Comparison of ENCODE assay signal across 13 cellular contexts in the genomic region with DNA sequence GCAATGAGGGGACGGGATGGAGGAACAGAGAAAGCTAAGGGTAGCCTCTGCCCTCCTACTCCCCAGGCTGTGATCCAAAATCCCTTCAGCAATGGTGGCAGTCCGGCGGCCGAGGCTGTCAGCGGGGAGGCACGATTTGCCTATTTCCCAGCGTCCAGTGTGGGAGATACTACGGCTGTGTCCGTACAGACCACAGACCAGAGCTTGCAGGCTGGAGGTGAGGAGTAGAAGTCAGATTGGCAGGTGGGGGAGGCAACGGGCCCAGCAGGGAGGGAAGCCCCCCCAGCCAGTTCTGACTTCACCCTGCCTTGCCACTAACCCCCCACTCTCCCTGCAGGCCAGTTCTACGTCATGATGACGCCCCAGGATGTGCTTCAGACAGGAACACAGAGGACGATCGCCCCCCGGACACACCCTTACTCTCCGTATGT. TPM values are rescaled to one million over a fixed set of nuclear protein-coding genes. Genes with fewer than 3 reads are reported as not detected.
DNase-seq lines count a peak whose midpoint lies in the region; ATAC-seq and TF ChIP-seq lines count a peak whose summit lies in the region.
"Had no signal": no experiment of that assay in that cellular context is flagged by ENCODE, and none has a peak within 500 bp of the region (broad histone marks: within the 10 kb centered on the region; RNA-seq: fewer than 3 reads in every experiment).

No MANE protein-coding gene starts in this region.

- peaks cover 6% of the 10 kb centered on the region for H3K79me2 ChIP-seq in SU-DHL-6 (ENCODE audit: insufficient read depth, low read length)

- intact Hi-C loops in activated CD4-positive, alpha-beta T cell treated with anti-CD3 and anti-CD28 coated beads, Interleukin-2, amount 10 ng/mL, durations not matched to agents 24 days and 14 days (cut with micrococcal nuclease) = no loop called here

- TF ChIP-seq EP300 in gastroesophageal sphincter (IDR thresholded peaks at IDR 0.05) = no peak

- H3F3A ChIP-seq in SU-DHL-6 (ENCODE audit: insufficient read depth) = peaks cover 6% of the 10 kb centered on the region

- WGBS in gastroesophageal sphincter (ENCODE audit: low coverage in 1 of 2), 2 donors = 78 to 80% methylated on average over 1 to 7 of the region's 16 CpGs

- no peaks in the 10 kb centered on the region for H3K9me2 ChIP-seq in SU-DHL-6 (replicated peaks; ENCODE audit: insufficient read depth, low read length)

- H3K27ac ChIP-seq in SU-DHL-6 (ENCODE audit: low read depth, low read length) (no peak overlapping the region), gastroesophageal sphincter (peak overlapping the region in 1 of 4 donors; percentile 93)
- H3K27ac ChIP-seq: SK-N-MC had no signal

- peaks cover 12% of the 10 kb centered on the region for H3K4me1 Mint-ChIP-seq in activated CD4-positive, alpha-beta T cell treated with anti-CD3 and anti-CD28 coated beads, Interleukin-2, amount 10 ng/mL, durations not matched to agents 24 days and 14 days
- peaks cover 10% of the 10 kb centered on the region for H3K4me1 Mint-ChIP-seq in HFFc6 (ENCODE audit: low read depth)

- no peaks in the 10 kb centered on the region for H4K20me1 ChIP-seq in SU-DHL-6 (ENCODE audit: low read depth, low read length)

- H3K9ac ChIP-seq in SU-DHL-6 (ENCODE audit: low read length) = peak overlapping the region; percentile 61; the same call in 1 of the 2 replicates
- H3K9ac ChIP-seq in skeletal muscle satellite cell (ENCODE audit: low read depth, low read length) = no peak overlapping the region

- H3K4me1 ChIP-seq in skeletal muscle satellite cell (ENCODE audit: control insufficient read depth, insufficient read depth, low read length) = peaks cover 7% of the 10 kb centered on the region
- peaks cover 0 to 47% (median 25%) of the 10 kb centered on the region in 3 donors for H3K4me1 ChIP-seq in gastroesophageal sphincter

- H3K4me3 Mint-ChIP-seq in activated CD4-positive, alpha-beta T cell treated with anti-CD3 and anti-CD28 coated beads, Interleukin-2, amount 10 ng/mL, durations not matched to agents 24 days and 14 days = peak overlapping the region; percentile 73
- no peak overlapping the region for H3K4me3 Mint-ChIP-seq in HFFc6

- no peak for ATAC-seq in gastroesophageal sphincter

- TF ChIP-seq CTCF in SU-DHL-6 (IDR thresholded peaks at IDR 0.05; ENCODE audit: insufficient read depth, low read length, poor library complexity, severe bottlenecking) (no peak), epithelial cell of proximal tubule (conservative IDR thresholded peaks at IDR 0.05; ENCODE audit: low read depth, low read length) (no peak), HFFc6 (IDR thresholded peaks at IDR 0.05) (no peak), gastroesophageal sphincter (IDR thresholded peaks at IDR 0.05) (no peak)

- H2AFZ ChIP-seq in SU-DHL-6 (ENCODE audit: low read depth, low read length, severe bottlenecking) = no peak overlapping the region

- no peaks in the 10 kb centered on the region for H3K27me3 Mint-ChIP-seq in activated CD4-positive, alpha-beta T cell treated with anti-CD3 and anti-CD28 coated beads, Interleukin-2, amount 10 ng/mL, durations not matched to agents 24 days and 14 days
- H3K27me3 Mint-ChIP-seq in HFFc6 (ENCODE audit: insufficient read depth) = peaks cover 4% of the 10 kb centered on the region

- H3K36me3 ChIP-seq in SU-DHL-6 (ENCODE audit: low read length) (no peaks in the 10 kb centered on the region), skeletal muscle satellite cell (ENCODE audit: insufficient read depth, low read length) (peaks cover 36% of the 10 kb centered on the region), gastroesophageal sphincter (peaks cover 0 to 55% of the 10 kb centered on the region in 2 donors)

- no peak for DNase-seq in activated CD4-positive, alpha-beta T cell treated with anti-CD3 and anti-CD28 coated beads, Interleukin-2, amount 10 ng/mL, durations not matched to agents 24 days and 14 days
- DNase-seq in activated CD4-positive, alpha-beta T cell treated with anti-CD3 and anti-CD28 coated beads, Interleukin-2, amount 50 U/mL, for 1 hour = no peak
- DNase-seq in epithelial cell of proximal tubule (ENCODE audit: low read depth) = no peak
- no peak for DNase-seq in HFFc6
- no peak for DNase-seq in activated gamma-delta T cell (lab: John Stamatoyannopoulos, UW)
- DNase-seq: effector CD4-positive, alpha-beta T cell; nephron progenitor cell; stimulated activated CD4-positive, alpha-beta T cell treated with anti-CD3 and anti-CD28 coated beads, Interleukin-4, amount 100 ng/mL, for 24 hours had no signal

- H3K27me3 ChIP-seq in SU-DHL-6 (ENCODE audit: low read length) (no peaks in the 10 kb centered on the region), skeletal muscle satellite cell (ENCODE audit: control insufficient read depth, insufficient read depth, low read length) (no peaks in the 10 kb centered on the region), gastroesophageal sphincter (no peaks in the 10 kb centered on the region)
- H3K27me3 ChIP-seq: tibial nerve had no signal

- H3K4me3 ChIP-seq in SU-DHL-6 (ENCODE audit: insufficient read depth, low read length, poor library complexity, severe bottlenecking) (no peak overlapping the region), epithelial cell of proximal tubule (ENCODE audit: low read depth, low read length) (peak overlapping the region; percentile 60), skeletal muscle satellite cell (ENCODE audit: low read length) (no peak overlapping the region), gastroesophageal sphincter (peak overlapping the region in 1 of 2 donors; percentile 71)

- H3K4me2 ChIP-seq in SU-DHL-6 (ENCODE audit: low read depth, low read length, poor library complexity, severe bottlenecking) = peak overlapping the region; percentile 60
- peak overlapping the region; percentile 83 for H3K4me2 ChIP-seq in skeletal muscle satellite cell (ENCODE audit: low read length)

- no peak for TF ChIP-seq POLR2A in gastroesophageal sphincter (IDR thresholded peaks at IDR 0.05)

- H3K9me3 ChIP-seq in SU-DHL-6 (ENCODE audit: insufficient read depth, low read length) (no peaks in the 10 kb centered on the region), skeletal muscle satellite cell (replicated peaks; ENCODE audit: low read length) (no peaks in the 10 kb centered on the region), gastroesophageal sphincter (no peaks in the 10 kb centered on the region)
- H3K9me3 ChIP-seq: tibial nerve had no signal

- H3K27ac Mint-ChIP-seq in activated CD4-positive, alpha-beta T cell treated with anti-CD3 and anti-CD28 coated beads, Interleukin-2, amount 10 ng/mL, durations not matched to agents 24 days and 14 days = no peak overlapping the region
- H3K27ac Mint-ChIP-seq in HFFc6 = no peak overlapping the region
- H3K27ac Mint-ChIP-seq: nephron progenitor cell had no signal

- H3K36me3 Mint-ChIP-seq in activated CD4-positive, alpha-beta T cell treated with anti-CD3 and anti-CD28 coated beads, Interleukin-2, amount 10 ng/mL, durations not matched to agents 24 days and 14 days (ENCODE audit: low read depth) = peaks cover 58% of the 10 kb centered on the region
- H3K36me3 Mint-ChIP-seq in HFFc6 (ENCODE audit: low read depth) = peaks cover 5% of the 10 kb centered on the region; the same call in 1 of the 2 replicates

- H3K9me3 Mint-ChIP-seq in activated CD4-positive, alpha-beta T cell treated with anti-CD3 and anti-CD28 coated beads, Interleukin-2, amount 10 ng/mL, durations not matched to agents 24 days and 14 days = no peaks in the 10 kb centered on the region
- no peaks in the 10 kb centered on the region for H3K9me3 Mint-ChIP-seq in HFFc6
- H3K9me3 Mint-ChIP-seq: nephron progenitor cell had no signal

RNA-seq across cellular contexts. Expression of gene USF2, which starts 1.6 kb away (rescaled TPM):
- total RNA-seq in activated CD4-positive, alpha-beta T cell treated with anti-CD3 and anti-CD28 coated beads, Interleukin-2, amount 10 ng/mL, durations not matched to agents 24 days and 14 days = 147 TPM in 2 replicates
- total RNA-seq in epithelial cell of proximal tubule = 62.9 and 67.6 TPM in 2 replicates
- total RNA-seq in skeletal muscle satellite cell (2012; rRNA removed) = 41.6 and 50.2 TPM in 2 replicates
- total RNA-seq in HFFc6 (2021; fragmentation: NEBNext Ultra II Directional; extraction: Animal tissue kit (Norgen Biotek cat#: 25700)) = 10 to 100 TPM; 66.0 to 78.1 (median 71.4) TPM
- 100 to 1,000 TPM in 1 of 4 donors, 10 to 100 TPM in 3; 75.1 to 137 (median 93.0) TPM for total RNA-seq in gastroesophageal sphincter

RNA-seq across cellular contexts. Expression of gene HAMP, which starts 11.9 kb away (rescaled TPM):
- total RNA-seq in activated CD4-positive, alpha-beta T cell treated with anti-CD3 and anti-CD28 coated beads, Interleukin-2, amount 10 ng/mL, durations not matched to agents 24 days and 14 days = 0.40 TPM in 2 replicates
- total RNA-seq in epithelial cell of proximal tubule (not detected in 2 replicates), gastroesophageal sphincter (not detected)
- total RNA-seq in skeletal muscle satellite cell (2012; rRNA removed) = not detected in 2 replicates
- total RNA-seq in HFFc6 (2021; fragmentation: NEBNext Ultra II Directional; extraction: Animal tissue kit (Norgen Biotek cat#: 25700)) = not detected

RNA-seq across cellular contexts. Expression of gene MAG, which starts 21.6 kb away (rescaled TPM):
- total RNA-seq in activated CD4-positive, alpha-beta T cell treated with anti-CD3 and anti-CD28 coated beads, Interleukin-2, amount 10 ng/mL, durations not matched to agents 24 days and 14 days = 0.17 TPM in 1 of 2 replicates, not detected in the other
- 3.8 TPM in 1 of 2 replicates, not detected in the other for total RNA-seq in epithelial cell of proximal tubule
- total RNA-seq in skeletal muscle satellite cell (2012; rRNA removed) = not detected in 2 replicates
- total RNA-seq in HFFc6 (2021; fragmentation: NEBNext Ultra II Directional; extraction: Animal tissue kit (Norgen Biotek cat#: 25700)) = not detected
- total RNA-seq in gastroesophageal sphincter = under 1 TPM in 1 of 4 donors, not detected in 3; 0.40 TPM

RNA-seq across cellular contexts. Expression of gene LSR, which starts 21.6 kb away (rescaled TPM):
- total RNA-seq in activated CD4-positive, alpha-beta T cell treated with anti-CD3 and anti-CD28 coated beads, Interleukin-2, amount 10 ng/mL, durations not matched to agents 24 days and 14 days = 2.2 and 2.8 TPM in 2 replicates
- total RNA-seq in epithelial cell of proximal tubule (97.1 and 106 TPM in 2 replicates), gastroesophageal sphincter (1 to 10 TPM; 3.3 to 6.6 (median 5.2) TPM)
- total RNA-seq in skeletal muscle satellite cell (2012; rRNA removed) = 0.87 and 1.3 TPM in 2 replicates
- 1 to 10 TPM; 1.7 to 3.3 (median 2.3) TPM for total RNA-seq in HFFc6 (2021; fragmentation: NEBNext Ultra II Directional; extraction: Animal tissue kit (Norgen Biotek cat#: 25700))

RNA-seq across cellular contexts. Expression of gene FAM187B, which starts 41.9 kb away (rescaled TPM):
- not detected in 2 replicates for total RNA-seq in activated CD4-positive, alpha-beta T cell treated with anti-CD3 and anti-CD28 coated beads, Interleukin-2, amount 10 ng/mL, durations not matched to agents 24 days and 14 days
- not detected in 2 replicates for total RNA-seq in epithelial cell of proximal tubule
- total RNA-seq in skeletal muscle satellite cell (2012; rRNA removed) = not detected in 2 replicates
- total RNA-seq in HFFc6 (2021; fragmentation: NEBNext Ultra II Directional; extraction: Animal tissue kit (Norgen Biotek cat#: 25700)) = not detected
- not detected for total RNA-seq in gastroesophageal sphincter
- total RNA-seq: tibial nerve had no signal
